In genomic region chr2:216551669-216552068, GRCh38 we compare ENCODE assay signal across 12 cellular contexts. TPM values are rescaled to one million over a fixed set of nuclear protein-coding genes. Genes with fewer than 3 reads are reported as not detected.
DNase-seq lines count a peak whose midpoint lies in the region; ATAC-seq and TF ChIP-seq lines count a peak whose summit lies in the region.
"Had no signal": no experiment of that assay in that cellular context is flagged by ENCODE, and none has a peak within 500 bp of the region (broad histone marks: within the 10 kb centered on the region; RNA-seq: fewer than 3 reads in every experiment).

No MANE protein-coding gene starts in this region.

- H3K9me3 ChIP-seq in esophagus muscularis mucosa = no peaks in the 10 kb centered on the region
- H3K9me3 ChIP-seq in sigmoid colon = no peaks in the 10 kb centered on the region
- H3K9me3 ChIP-seq in adrenal gland (replicated peaks in 1 of 3) = no peaks in the 10 kb centered on the region

- no peak for TF ChIP-seq CTCF in GM23338 (conservative IDR thresholded peaks at IDR 0.05; ENCODE audit: low read depth in 2 of 2)
- no peak for TF ChIP-seq CTCF in esophagus muscularis mucosa (IDR thresholded peaks at IDR 0.05)
- TF ChIP-seq CTCF in sigmoid colon (IDR thresholded peaks at IDR 0.05) = no peak
- TF ChIP-seq CTCF in adrenal gland (IDR thresholded peaks at IDR 0.05) = no peak

- no peaks in the 10 kb centered on the region; the same call in 1 of the 2 replicates for H4K20me1 ChIP-seq in GM23338 (replicated peaks; ENCODE audit: insufficient read depth)

- no peaks in the 10 kb centered on the region; the same call in 2 of the 3 replicates for H3K36me3 Mint-ChIP-seq in GM23338 (ENCODE audit: low read depth)

- no peak overlapping the region for H3K4me2 ChIP-seq in GM23338

- ATAC-seq in GM23338 = no peak
- ATAC-seq in SK-N-SH treated with all-trans-retinoic acid at 6 μM for 48 hours = peak; percentile 47
- no peak for ATAC-seq in GM19035 (IDR thresholded peaks at IDR 0.05; ENCODE audit: unreplicated experiment)

- TF ChIP-seq EP300 in esophagus muscularis mucosa (IDR thresholded peaks at IDR 0.05) (no peak), sigmoid colon (IDR thresholded peaks at IDR 0.05) (no peak)

- H3F3A ChIP-seq in GM23338 (replicated peaks; ENCODE audit: low read depth) = no peaks in the 10 kb centered on the region

- no peaks in the 10 kb centered on the region; the same call in 2 of the 3 replicates for H3K9me3 Mint-ChIP-seq in GM23338

- H3K4me3 ChIP-seq in GM23338 (no peak overlapping the region), esophagus muscularis mucosa (no peak overlapping the region), sigmoid colon (no peak overlapping the region), adrenal gland (no peak overlapping the region)

- H3K4me1 ChIP-seq in GM23338 (ENCODE audit: insufficient read depth) (peaks cover 6% of the 10 kb centered on the region; the same call in 1 of the 2 replicates), esophagus muscularis mucosa (peaks cover 55 to 98% (median 92%) of the 10 kb centered on the region in 4 donors), sigmoid colon (peaks cover 0 to 89% (median 67%) of the 10 kb centered on the region in 4 donors), adrenal gland (replicated peaks in 1 of 2) (peaks cover 20 to 22% of the 10 kb centered on the region in 2 donors)

- H3K27ac ChIP-seq in GM23338 (ENCODE audit: low read depth) (no peak overlapping the region), esophagus muscularis mucosa (replicated peaks in 1 of 4) (peak overlapping the region; percentile 77 to 84 (median 80)), sigmoid colon (peak overlapping the region; percentile 69 to 86 (median 75)), adrenal gland (no peak overlapping the region)

- no peak for DNase-seq in GM23338 (ENCODE audit: low spot score)
- DNase-seq in esophagus muscularis mucosa (ENCODE audit: extremely low spot score) = no peak
- DNase-seq in sigmoid colon = no peak
- no peak for DNase-seq in ureter (ENCODE audit: low spot score)
- DNase-seq in NOMO-1 treated with DMSO at 0.1 percent for 48 hours (lab: John Stamatoyannopoulos, UW; ENCODE audit: unreplicated experiment) = no peak
- no peak for DNase-seq in adrenal gland
- DNase-seq: activated effector memory CD4-positive, alpha-beta T cell treated with anti-CD3 and anti-CD28 coated beads, Interleukin-2, amount 50 U/mL, for 16 hours; C1 segment of cervical spinal cord; kidney; NCI-H226 had no signal

- WGBS in esophagus muscularis mucosa = 72% methylated on average over 4 of the region's 4 CpGs
- 21 to 67% methylated on average over 4 of the region's 4 CpGs for WGBS in sigmoid colon, 2 donors
- 84 to 87% (median 86%) methylated on average over 4 of the region's 4 CpGs for WGBS in adrenal gland, 4 donors

- peaks cover 13% of the 10 kb centered on the region; the same call in 1 of the 2 replicates for H3K9me2 ChIP-seq in GM23338 (ENCODE audit: insufficient read depth)

- no peaks in the 10 kb centered on the region for H3K79me2 ChIP-seq in GM23338 (replicated peaks; ENCODE audit: insufficient read depth)

- peaks cover 9% of the 10 kb centered on the region for H3K27me3 Mint-ChIP-seq in GM23338 (ENCODE audit: insufficient read depth, low read depth, poor library complexity)

- no peak for TF ChIP-seq POLR2A in esophagus muscularis mucosa (IDR thresholded peaks at IDR 0.05; ENCODE audit: low read depth)
- TF ChIP-seq POLR2A in sigmoid colon (IDR thresholded peaks at IDR 0.05) = no peak
- no peak for TF ChIP-seq POLR2A in adrenal gland (IDR thresholded peaks at IDR 0.05)

- intact Hi-C loops in esophagus muscularis mucosa (cut with DNase I) (no loop called here), sigmoid colon (cut with DNase I) (no loop called here), adrenal gland (cut with DNase I) (no loop called here)

- H3K4me3 Mint-ChIP-seq in GM23338 = no peak overlapping the region

- H3K4me1 Mint-ChIP-seq in GM23338 = peaks cover 28% of the 10 kb centered on the region

- 0 out of 2 replicates have a peak overlapping the region, but pooled peaks have one; percentile 59 for H2AFZ ChIP-seq in GM23338

- no peaks in the 10 kb centered on the region for H3K36me3 ChIP-seq in GM23338 (ENCODE audit: insufficient read depth)
- no peaks in the 10 kb centered on the region for H3K36me3 ChIP-seq in esophagus muscularis mucosa
- no peaks in the 10 kb centered on the region for H3K36me3 ChIP-seq in sigmoid colon
- H3K36me3 ChIP-seq in adrenal gland (replicated peaks in 1 of 2) = no peaks in the 10 kb centered on the region

- no peaks in the 10 kb centered on the region for H3K27me3 ChIP-seq in GM23338 (ENCODE audit: insufficient read depth)
- H3K27me3 ChIP-seq in esophagus muscularis mucosa = no peaks in the 10 kb centered on the region
- H3K27me3 ChIP-seq in sigmoid colon = no peaks in the 10 kb centered on the region
- no peaks in the 10 kb centered on the region for H3K27me3 ChIP-seq in adrenal gland

- peak overlapping the region; percentile 74; the same call in 1 of the 2 replicates for H3K27ac Mint-ChIP-seq in GM23338

TF ChIP-seq in GM23338, 12 proteins besides CTCF, POLR2A, EP300 and RAD21 (continues in another document):
- TF ChIP-seq REST (IDR thresholded peaks at IDR 0.05; ENCODE audit: unreplicated experiment) = no peak
- no peak for TF ChIP-seq POLR2AphosphoS5 (IDR thresholded peaks at IDR 0.05; ENCODE audit: low read depth)
- TF ChIP-seq CREB1 (CRISPR knock-in tag; IDR thresholded peaks at IDR 0.05; ENCODE audit: low read depth) = no peak
- TF ChIP-seq EZH2phosphoT487 (IDR thresholded peaks at IDR 0.05; ENCODE audit: unreplicated experiment) = no peak
- TF ChIP-seq JUNB (IDR thresholded peaks at IDR 0.05; ENCODE audit: unreplicated experiment) = no peak
- TF ChIP-seq ZNF331 (CRISPR knock-in tag; IDR thresholded peaks at IDR 0.05; ENCODE audit: low read depth) = no peak

TF ChIP-seq in SK-N-SH treated with all-trans-retinoic acid at 6 μM for 48 hours, 23 proteins besides CTCF, POLR2A, EP300 and RAD21:
- TF ChIP-seq PPARA (CRISPR knock-in tag; IDR thresholded peaks at IDR 0.05; ENCODE audit: borderline replicate concordance) = no peak
- no peak for TF ChIP-seq ZFP3 (CRISPR knock-in tag; IDR thresholded peaks at IDR 0.05)
- no peak for TF ChIP-seq GLIS3 (CRISPR knock-in tag; IDR thresholded peaks at IDR 0.05)
- TF ChIP-seq ZNF70 (CRISPR knock-in tag; IDR thresholded peaks at IDR 0.05) = no peak
- no peak for TF ChIP-seq TOX (CRISPR knock-in tag; IDR thresholded peaks at IDR 0.05; ENCODE audit: borderline replicate concordance)
- no peak for TF ChIP-seq CREB5 (CRISPR knock-in tag; IDR thresholded peaks at IDR 0.05; ENCODE audit: low read depth)
- no peak for TF ChIP-seq ISL1 (CRISPR knock-in tag; IDR thresholded peaks at IDR 0.05)
- TF ChIP-seq ZNF8 (CRISPR knock-in tag; IDR thresholded peaks at IDR 0.05) = no peak
- no peak for TF ChIP-seq ZNF565 (CRISPR knock-in tag; conservative IDR thresholded peaks at IDR 0.05; ENCODE audit: low read depth)
TF ChIP-seq in SK-N-SH treated with all-trans-retinoic acid at 6 μM for 48 hours: peak in this region for 0.

RNA-seq across cellular contexts. Expression of gene RPL37A, which starts 53.0 kb away (rescaled TPM):
- total RNA-seq in GM23338 (2014; rRNA removed; shearing (Covaris generic)) = 879 and 1,118 TPM in 2 replicates
- polyA plus RNA-seq in GM23338 (2016; fragmentation: Nextera tagmentation; extraction: Ambion mirVana) (5,036 and 5,564 TPM in 2 replicates), sigmoid colon (1,000 to 10,000 TPM; 3,342 to 6,789 (median 3,480) TPM), adrenal gland (1,000 to 10,000 TPM; 1,765 to 3,364 (median 2,278) TPM)
- total RNA-seq in esophagus muscularis mucosa (1,000 to 10,000 TPM; 1,371 to 1,915 (median 1,581) TPM), sigmoid colon (1,000 to 10,000 TPM in 3 of 4 donors, 100 to 1,000 TPM in 1; 991 to 2,007 (median 1,382) TPM), ureter (2,809 TPM), adrenal gland (1,000 to 10,000 TPM in 5 of 8 donors, 100 to 1,000 TPM in 3; 673 to 2,999 (median 1,997) TPM)

Comparison
In these comparisons a context has a peak if more than half of its experiments do, and no peak if none do; other contexts are left out.
1. H3K27ac ChIP-seq: peak in esophagus muscularis mucosa (4 of 4) and sigmoid colon (4 of 4); none in GM23338 (single experiment) and adrenal gland (0 of 5).